Comparison of ENCODE assay signal across 8 cellular contexts in genomic region chr16:23505180-23505665, GRCh38. TPM values are rescaled to one million over a fixed set of nuclear protein-coding genes. Genes with fewer than 3 reads are reported as not detected.
DNase-seq lines count a peak whose midpoint lies in the region; ATAC-seq, FAIRE-seq and TF ChIP-seq lines count a peak whose summit lies in the region.

No MANE protein-coding gene starts in this region.

- H2AFZ ChIP-seq in keratinocyte (ENCODE audit: control insufficient read depth, low read length): no peak overlapping the region

- peaks cover 0 to 8% (median 0%) of the 10 kb centered on the region in 9 donors for H3K36me3 ChIP-seq in heart left ventricle
- no peaks in the 10 kb centered on the region for H3K36me3 ChIP-seq in keratinocyte (ENCODE audit: control insufficient read depth in 2 of 2, extremely low read depth in 1 of 2, insufficient read depth in 2 of 2, low read length in 2 of 2)
- H3K36me3 ChIP-seq in upper lobe of left lung: peaks cover 0 to 3% (median 0%) of the 10 kb centered on the region in 4 donors

- no peak for TF ChIP-seq CTCF in heart left ventricle (IDR thresholded peaks at IDR 0.05)
- TF ChIP-seq CTCF in RWPE1 (conservative IDR thresholded peaks at IDR 0.05; ENCODE audit: low read depth): no peak
- TF ChIP-seq CTCF in keratinocyte (optimal IDR thresholded peaks at IDR 0.05 in 1 of 3, IDR thresholded peaks at IDR 0.05 in 1 of 3, conservative IDR thresholded peaks at IDR 0.05 in 1 of 3; ENCODE audit: extremely low read depth in 1 of 3, insufficient read depth in 2 of 3, low read length in 3 of 3): no peak
- no peak for TF ChIP-seq CTCF in upper lobe of left lung (IDR thresholded peaks at IDR 0.05)

- H3K4me2 ChIP-seq in keratinocyte (ENCODE audit: control insufficient read depth, extremely low read depth, insufficient read depth, low read depth, low read length): peak overlapping the region; percentile 82

- no peak overlapping the region for H3K9ac ChIP-seq in keratinocyte (ENCODE audit: control insufficient read depth, extremely low read depth, insufficient read depth, low read length)

- TF ChIP-seq POLR2A in heart left ventricle (IDR thresholded peaks at IDR 0.05): no peak
- no peak for TF ChIP-seq POLR2A in upper lobe of left lung (IDR thresholded peaks at IDR 0.05)

- no peak for DNase-seq in heart left ventricle
- no peak for DNase-seq in Right ventricle myocardium superior
- DNase-seq in RWPE1 (ENCODE audit: low spot score): no peak
- no peak for DNase-seq in keratinocyte (ENCODE audit: low read depth, low spot score)
- DNase-seq in upper lobe of left lung: no peak
- no peak for DNase-seq in NK-92 treated with Interleukin-12 subunit alpha and Interleukin-12 subunit beta, amount 100 ng/mL, for 24 hours (lab: John Stamatoyannopoulos, UW)

- FAIRE-seq in keratinocyte (lab: Jason Lieb, UNC): no peak

- intact Hi-C loops in heart left ventricle (cut with DNase I): loop anchor here in 1 of 10 donors (5.0 kb wide), 1 partner anchor 92 kb away; the partner anchor contains the start of gene NDUFAB1
- intact Hi-C loops in Right ventricle myocardium superior (cut with DNase I): no loop called here

- peaks cover 19% of the 10 kb centered on the region for H4K20me1 ChIP-seq in keratinocyte (ENCODE audit: control insufficient read depth, extremely low read depth, insufficient read depth, low read length)

- 91 to 95% (median 93%) methylated on average over 9 of the region's 9 CpGs for WGBS in heart left ventricle, 4 donors
- 92% methylated on average over 8 to 9 of the region's 9 CpGs for WGBS in upper lobe of left lung, 2 donors

- CTCF ChIA-PET in RWPE1 (lab: Yijun Ruan, JAX): interaction anchor here (0.9 kb wide), 1 partner anchor 52 kb away, joined by 3 read pairs; the partner anchor contains the start of genes EARS2 and UBFD1

- peaks cover 56% of the 10 kb centered on the region for H3K79me2 ChIP-seq in keratinocyte (ENCODE audit: control insufficient read depth, insufficient read depth, low read length)

- no peaks in the 10 kb centered on the region for H3K9me1 ChIP-seq in keratinocyte (ENCODE audit: control insufficient read depth, extremely low read depth, insufficient read depth, low read length)

- peaks cover 4 to 90% (median 34%) of the 10 kb centered on the region in 12 donors for H3K4me1 ChIP-seq in heart left ventricle
- peaks cover 42% of the 10 kb centered on the region for H3K4me1 ChIP-seq in keratinocyte (ENCODE audit: control insufficient read depth, extremely low read depth, insufficient read depth, low read length)
- peaks cover 67 to 86% (median 75%) of the 10 kb centered on the region in 4 donors for H3K4me1 ChIP-seq in upper lobe of left lung

- H3K4me3 ChIP-seq in heart left ventricle: no peak overlapping the region
- no peak overlapping the region for H3K4me3 ChIP-seq in keratinocyte (ENCODE audit: control insufficient read depth in 2 of 3, extremely low read depth in 1 of 3, insufficient read depth in 2 of 3, low read depth in 1 of 3, low read length in 3 of 3)
- no peak overlapping the region for H3K4me3 ChIP-seq in upper lobe of left lung

- H3K27ac ChIP-seq in heart left ventricle (peak overlapping the region in 11 of 12 donors; percentile 7 to 82 (median 47)), RWPE1 (peak overlapping the region; percentile 88), keratinocyte (ENCODE audit: control insufficient read depth, insufficient read depth, low read length) (no peak overlapping the region), upper lobe of left lung (peak overlapping the region; percentile 63 to 77 (median 69))

- H3K9me3 ChIP-seq in heart left ventricle: no peaks in the 10 kb centered on the region
- no peaks in the 10 kb centered on the region for H3K9me3 ChIP-seq in keratinocyte (ENCODE audit: control insufficient read depth, low read depth, low read length)
- no peaks in the 10 kb centered on the region for H3K9me3 ChIP-seq in upper lobe of left lung

- ATAC-seq in heart left ventricle: no peak
- no peak for ATAC-seq in Right ventricle myocardium superior (ENCODE audit: poor library complexity)
- no peak for ATAC-seq in upper lobe of left lung (ENCODE audit: low FRiP score in 2 of 2)
- no peak for ATAC-seq in HG02970 (IDR thresholded peaks at IDR 0.05; ENCODE audit: low FRiP score, unreplicated experiment)
- no peak for ATAC-seq in GM19035 (IDR thresholded peaks at IDR 0.05; ENCODE audit: unreplicated experiment)

- no peak for TF ChIP-seq EP300 in upper lobe of left lung (IDR thresholded peaks at IDR 0.05)

- H3K27me3 ChIP-seq in heart left ventricle: no peaks in the 10 kb centered on the region
- H3K27me3 ChIP-seq in keratinocyte (ENCODE audit: control insufficient read depth, extremely low read depth, insufficient read depth, low read length): no peaks in the 10 kb centered on the region
- H3K27me3 ChIP-seq in upper lobe of left lung: no peaks in the 10 kb centered on the region

- POLR2A ChIA-PET in RWPE1 (lab: Yijun Ruan, JAX; ENCODE audit: low non-redundant PET): no interaction called here

- dilution Hi-C loops in keratinocyte (cut with MboI; ENCODE audit: extremely low pct_ligation_motif_present, low sequenced_read_pairs): no loop called here

RNA-seq across cellular contexts. Expression of gene GGA2, which starts 5.1 kb away (rescaled TPM):
- total RNA-seq in heart left ventricle: 10 to 100 TPM; 30.8 to 73.8 (median 47.5) TPM
- polyA plus RNA-seq in heart left ventricle: 10 to 100 TPM; 17.9 to 20.0 TPM
- total RNA-seq in Right ventricle myocardium superior: 50.3 TPM
- polyA plus RNA-seq in keratinocyte: 30.2 to 54.1 TPM (median 41.2 TPM) in 3 replicates
- polyA plus RNA-seq in keratinocyte (2011; ENCODE audit: low read depth): 17.5 TPM
- 34.5 and 54.3 TPM in 2 replicates for polyA plus RNA-seq in keratinocyte (2011; cell fraction: cytosol; rRNA removed)
- polyA plus RNA-seq in keratinocyte (2011; cell fraction: nucleus; rRNA removed): 87.7 and 94.8 TPM in 2 replicates
- polyA plus RNA-seq in keratinocyte (2012; ENCODE audit: low replicate concordance): 20.4 and 34.5 TPM in 2 replicates
- polyA minus RNA-seq in keratinocyte: 39.3 to 55.2 TPM (median 43.3 TPM) in 3 replicates
- 29.0 TPM for polyA minus RNA-seq in keratinocyte (2011; cell fraction: cytosol; rRNA and poly(A)+ RNA removed)
- polyA minus RNA-seq in keratinocyte (2011; cell fraction: nucleus; rRNA and poly(A)+ RNA removed): 24.7 and 41.9 TPM in 2 replicates
- total RNA-seq in upper lobe of left lung: 100 to 1,000 TPM in 5 of 6 donors, 10 to 100 TPM in 1; 84.4 to 197 (median 164) TPM

RNA-seq across cellular contexts. Expression of gene EARS2, which starts 51.9 kb away (rescaled TPM):
- total RNA-seq in heart left ventricle: 10 to 100 TPM; 12.2 to 37.0 (median 21.5) TPM
- polyA plus RNA-seq in heart left ventricle: 10 to 100 TPM; 16.7 to 22.8 TPM
- total RNA-seq in Right ventricle myocardium superior: 20.5 TPM
- polyA plus RNA-seq in keratinocyte: 32.7 to 44.6 TPM (median 39.5 TPM) in 3 replicates
- 4.9 TPM for polyA plus RNA-seq in keratinocyte (2011; ENCODE audit: low read depth)
- polyA plus RNA-seq in keratinocyte (2011; cell fraction: cytosol; rRNA removed): 37.8 and 41.7 TPM in 2 replicates
- 40.8 and 58.1 TPM in 2 replicates for polyA plus RNA-seq in keratinocyte (2011; cell fraction: nucleus; rRNA removed)
- polyA plus RNA-seq in keratinocyte (2012; ENCODE audit: low replicate concordance): 12.9 and 27.4 TPM in 2 replicates
- polyA minus RNA-seq in keratinocyte: 59.5 to 60.3 TPM (median 59.8 TPM) in 3 replicates
- 50.6 TPM for polyA minus RNA-seq in keratinocyte (2011; cell fraction: cytosol; rRNA and poly(A)+ RNA removed)
- polyA minus RNA-seq in keratinocyte (2011; cell fraction: nucleus; rRNA and poly(A)+ RNA removed): 49.1 and 52.7 TPM in 2 replicates
- total RNA-seq in upper lobe of left lung: 10 to 100 TPM; 11.5 to 38.8 (median 15.9) TPM

RNA-seq across cellular contexts. Expression of gene COG7, which starts 52.2 kb away (rescaled TPM):
- total RNA-seq in heart left ventricle: 10 to 100 TPM in 7 of 9 donors, 1 to 10 TPM in 2; 7.8 to 16.8 (median 12.2) TPM
- polyA plus RNA-seq in heart left ventricle: 10 to 100 TPM; 11.1 to 12.4 TPM
- 11.5 TPM for total RNA-seq in Right ventricle myocardium superior
- polyA plus RNA-seq in keratinocyte: 14.7 to 18.1 TPM (median 16.6 TPM) in 3 replicates
- polyA plus RNA-seq in keratinocyte (2011; ENCODE audit: low read depth): 8.8 TPM
- 9.2 and 13.6 TPM in 2 replicates for polyA plus RNA-seq in keratinocyte (2011; cell fraction: cytosol; rRNA removed)
- 35.3 and 53.7 TPM in 2 replicates for polyA plus RNA-seq in keratinocyte (2011; cell fraction: nucleus; rRNA removed)
- polyA plus RNA-seq in keratinocyte (2012; ENCODE audit: low replicate concordance): 10.7 and 13.3 TPM in 2 replicates
- 21.0 to 33.8 TPM (median 25.3 TPM) in 3 replicates for polyA minus RNA-seq in keratinocyte
- polyA minus RNA-seq in keratinocyte (2011; cell fraction: cytosol; rRNA and poly(A)+ RNA removed): 12.3 TPM
- 17.7 and 33.6 TPM in 2 replicates for polyA minus RNA-seq in keratinocyte (2011; cell fraction: nucleus; rRNA and poly(A)+ RNA removed)
- total RNA-seq in upper lobe of left lung: 10 to 100 TPM; 16.9 to 61.8 (median 24.8) TPM

RNA-seq across cellular contexts. Expression of gene UBFD1, which starts 52.3 kb away (rescaled TPM):
- 100 to 1,000 TPM in 2 of 9 donors, 10 to 100 TPM in 7; 42.0 to 116 (median 57.7) TPM for total RNA-seq in heart left ventricle
- polyA plus RNA-seq in heart left ventricle: 10 to 100 TPM; 17.9 to 40.2 TPM
- 47.0 TPM for total RNA-seq in Right ventricle myocardium superior
- 27.7 to 39.8 TPM (median 36.3 TPM) in 3 replicates for polyA plus RNA-seq in keratinocyte
- 22.1 TPM for polyA plus RNA-seq in keratinocyte (2011; ENCODE audit: low read depth)
- polyA plus RNA-seq in keratinocyte (2011; cell fraction: cytosol; rRNA removed): 31.0 and 42.5 TPM in 2 replicates
- 42.5 and 51.0 TPM in 2 replicates for polyA plus RNA-seq in keratinocyte (2011; cell fraction: nucleus; rRNA removed)
- polyA plus RNA-seq in keratinocyte (2012; ENCODE audit: low replicate concordance): 16.1 and 27.8 TPM in 2 replicates
- polyA minus RNA-seq in keratinocyte: 26.6 to 35.1 TPM (median 27.8 TPM) in 3 replicates
- polyA minus RNA-seq in keratinocyte (2011; cell fraction: cytosol; rRNA and poly(A)+ RNA removed): 29.7 TPM
- 21.4 and 28.2 TPM in 2 replicates for polyA minus RNA-seq in keratinocyte (2011; cell fraction: nucleus; rRNA and poly(A)+ RNA removed)
- total RNA-seq in upper lobe of left lung: 100 to 1,000 TPM in 1 of 6 donors, 10 to 100 TPM in 5; 30.2 to 145 (median 62.8) TPM
